Comparison of ENCODE assay signal across 9 cellular contexts in the genomic region with DNA sequence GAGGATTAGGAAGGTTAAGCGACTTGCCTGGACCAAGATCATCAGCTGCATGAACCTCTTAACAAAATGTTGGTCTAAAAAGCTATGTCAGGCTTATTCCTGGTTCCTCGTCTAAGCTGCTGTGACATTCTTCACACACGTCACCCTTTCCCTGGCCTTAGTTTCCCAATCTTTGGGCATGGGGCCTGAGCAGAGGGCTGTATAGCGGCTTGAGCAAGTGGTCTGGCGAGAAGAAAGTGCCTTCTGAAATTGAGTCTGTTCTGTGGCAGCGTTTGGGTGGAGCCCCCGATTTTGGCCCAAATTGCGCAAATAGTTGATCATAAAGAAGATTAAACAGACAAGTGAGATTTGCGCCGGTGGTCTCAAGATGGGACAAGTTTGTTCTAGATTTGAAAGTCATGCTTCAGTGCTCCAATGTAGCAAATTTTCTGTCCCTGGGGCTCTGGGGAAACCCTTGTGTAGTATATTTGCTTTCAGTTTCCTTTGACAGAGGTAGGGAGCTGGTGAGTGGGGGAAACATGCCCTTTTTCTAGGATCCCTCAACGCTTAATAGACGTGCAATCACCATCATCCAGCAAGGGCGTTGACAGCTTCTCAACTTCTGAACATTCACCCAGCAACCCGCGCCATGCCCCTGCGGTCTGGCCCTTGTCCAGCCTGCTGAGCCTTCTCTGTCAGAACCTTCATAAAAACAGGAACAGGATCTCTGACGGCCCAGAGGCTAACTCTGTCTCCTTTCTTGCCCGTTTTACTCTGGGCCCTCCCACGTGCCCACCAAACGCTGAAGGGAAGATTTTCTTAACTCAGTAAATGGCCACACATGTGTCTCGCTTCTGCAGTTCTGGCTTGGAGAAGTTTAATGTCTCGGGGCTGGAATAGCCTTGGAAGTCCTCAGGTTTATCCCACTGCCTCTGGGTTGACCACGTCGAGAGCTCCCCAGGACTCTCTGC. TPM values are rescaled to one million over a fixed set of nuclear protein-coding genes. Genes with fewer than 3 reads are reported as not detected.
DNase-seq lines count a peak whose midpoint lies in the region; ATAC-seq and TF ChIP-seq lines count a peak whose summit lies in the region.
"Had no signal": no experiment of that assay in that cellular context is flagged by ENCODE, and none has a peak within 500 bp of the region (broad histone marks: within the 10 kb centered on the region; RNA-seq: fewer than 3 reads in every experiment).

No MANE protein-coding gene starts in this region.

- DNase-seq in activated CD4-positive, CD25-positive, alpha-beta regulatory T cell (lab: John Stamatoyannopoulos, UW) = no peak
- DNase-seq in T-helper 17 cell (no peak), fibroblast of villous mesenchyme (ENCODE audit: low read depth) (peak; percentile 4), NCI-H2081 (lab: John Stamatoyannopoulos, UW) (no peak), EL (no peak)
- DNase-seq in stimulated activated CD4-positive, alpha-beta T cell treated with anti-CD3 and anti-CD28 coated beads, Interleukin-4, amount 100 ng/mL, for 24 hours = peak; percentile 27

- peak overlapping the region; percentile 81 for H3K27ac Mint-ChIP-seq in T-helper 17 cell

- peak overlapping the region; percentile 77 for H3K4me3 Mint-ChIP-seq in T-helper 17 cell

- H3K36me3 Mint-ChIP-seq in T-helper 17 cell (ENCODE audit: low read depth) = no peaks in the 10 kb centered on the region

- peak; percentile 66 to 67 for ATAC-seq in activated CD4-positive, CD25-positive, alpha-beta regulatory T cell treated with anti-CD3 and anti-CD28 coated beads, Interleukin-2, amount 50 U/mL, for 24 hours
- peak; percentile 52 for ATAC-seq in HG03045 (IDR thresholded peaks at IDR 0.05; ENCODE audit: unreplicated experiment)
- ATAC-seq in T-helper 17 cell = peak; percentile 83
- ATAC-seq: A549 had no signal

- TF ChIP-seq CTCF in fibroblast of villous mesenchyme (IDR thresholded peaks at IDR 0.05; ENCODE audit: insufficient read depth, low read depth, low read length) = no peak

- H3K9me3 ChIP-seq in T-helper 17 cell (ENCODE audit: control insufficient read depth, low read length, poor library complexity, severe bottlenecking) = no peaks in the 10 kb centered on the region
- H3K9me3 ChIP-seq: A549 had no signal

- H3K4me1 Mint-ChIP-seq in T-helper 17 cell = peaks cover 17% of the 10 kb centered on the region

- peaks cover 16% of the 10 kb centered on the region for H3K27me3 Mint-ChIP-seq in T-helper 17 cell

- H3K4me3 ChIP-seq in fibroblast of villous mesenchyme (ENCODE audit: low read depth, low read length) = peak overlapping the region; percentile 3
- H3K4me3 ChIP-seq: A549 had no signal

RNA-seq across cellular contexts. Expression of a gene that starts 58.4 kb away (rescaled TPM):
- total RNA-seq in T-helper 17 cell (100 to 1,000 TPM; 197 to 225 TPM), fibroblast of villous mesenchyme (7.1 and 20.3 TPM in 2 replicates)

Comparison
In these comparisons a context has a peak if more than half of its experiments do, and no peak if none do; other contexts are left out.
1. DNase-seq: peak in fibroblast of villous mesenchyme (single experiment) and stimulated activated CD4-positive, alpha-beta T cell treated with anti-CD3 and anti-CD28 coated beads, Interleukin-4, amount 100 ng/mL, for 24 hours (single experiment); none in activated CD4-positive, CD25-positive, alpha-beta regulatory T cell (0 of 4), T-helper 17 cell (0 of 3), NCI-H2081 (0 of 2) and EL (single experiment).
2. Peak in every context shown above with its lines, with median percentiles within 50 percentile points of each other: ATAC-seq.